ENCODE assay signal across 17 cellular contexts in the genomic region with DNA sequence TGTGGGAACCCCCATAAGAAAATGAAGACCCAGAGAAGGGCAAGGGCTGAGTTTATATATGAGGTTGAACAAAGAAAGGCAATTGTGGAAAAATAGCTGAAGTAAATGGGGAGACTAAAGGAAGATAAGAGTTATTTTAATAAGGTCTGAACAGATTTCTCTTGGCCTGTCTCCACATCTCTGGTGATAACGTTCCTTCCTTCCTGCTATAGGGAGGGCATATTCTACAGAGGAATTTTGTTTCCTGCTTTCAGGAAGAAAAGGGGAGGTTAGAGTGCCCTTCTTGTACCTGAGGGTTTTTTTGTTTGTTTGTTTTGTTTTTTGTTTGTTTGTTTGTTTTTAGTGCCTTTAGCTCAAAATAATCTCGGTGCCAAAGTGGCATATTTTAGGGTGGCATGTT. TPM values are rescaled to one million over a fixed set of nuclear protein-coding genes. Genes with fewer than 3 reads are reported as not detected.
DNase-seq lines count a peak whose midpoint lies in the region; ATAC-seq and TF ChIP-seq lines count a peak whose summit lies in the region.
"Had no signal": no experiment of that assay in that cellular context is flagged by ENCODE, and none has a peak within 500 bp of the region (broad histone marks: within the 10 kb centered on the region; RNA-seq: fewer than 3 reads in every experiment).

No MANE protein-coding gene starts in this region.

- H3K27ac Mint-ChIP-seq in naive thymus-derived CD4-positive, alpha-beta T cell, result no peak overlapping the region
- H3K27ac Mint-ChIP-seq: CD8-positive, alpha-beta memory T cell had no signal

- no peak overlapping the region for H3K4me2 ChIP-seq in DND-41 (ENCODE audit: insufficient read depth, low read length)
- no peak overlapping the region for H3K4me2 ChIP-seq in smooth muscle cell
- H3K4me2 ChIP-seq: BLaER1 had no signal

- H3K27ac ChIP-seq in DND-41 (ENCODE audit: low read length) (peak overlapping the region; percentile 21; the same call in 1 of the 2 replicates), VCaP (peak overlapping the region; percentile 49), smooth muscle cell (ENCODE audit: low read depth) (peak overlapping the region; percentile 39)
- no peak overlapping the region for H3K27ac ChIP-seq in naive thymus-derived CD4-positive, alpha-beta T cell (ENCODE audit: low read depth, low read length)
- H3K27ac ChIP-seq: 22Rv1, BLaER1 had no signal

- ATAC-seq in DND-41 (ENCODE audit: insufficient read depth, low read depth), result no peak
- ATAC-seq in left colon, result peak; percentile 73
- ATAC-seq in naive thymus-derived CD4-positive, alpha-beta T cell, result no peak

- H3K4me1 Mint-ChIP-seq in naive thymus-derived CD4-positive, alpha-beta T cell, result peaks cover 10 to 19% (median 13%) of the 10 kb centered on the region in 7 donors

- H4K20me1 ChIP-seq in DND-41 (ENCODE audit: insufficient read depth, low read length) (no peaks in the 10 kb centered on the region), smooth muscle cell (ENCODE audit: low read depth) (no peaks in the 10 kb centered on the region)
- H4K20me1 ChIP-seq: BLaER1 had no signal

- no peaks in the 10 kb centered on the region for H3F3A ChIP-seq in smooth muscle cell (ENCODE audit: low read depth)

- peaks cover 36 to 54% (median 46%) of the 10 kb centered on the region in 5 donors for H3K27me3 Mint-ChIP-seq in naive thymus-derived CD4-positive, alpha-beta T cell

- no peaks in the 10 kb centered on the region for H3K36me3 Mint-ChIP-seq in naive thymus-derived CD4-positive, alpha-beta T cell
- H3K36me3 Mint-ChIP-seq: CD8-positive, alpha-beta memory T cell had no signal

- H3K4me1 ChIP-seq in DND-41 (ENCODE audit: insufficient read depth, low read length) (peaks cover 44% of the 10 kb centered on the region), smooth muscle cell (ENCODE audit: low read depth) (peaks cover 4% of the 10 kb centered on the region)
- no peaks in the 10 kb centered on the region for H3K4me1 ChIP-seq in naive thymus-derived CD4-positive, alpha-beta T cell (ENCODE audit: control insufficient read depth in 2 of 2, insufficient read depth in 2 of 2, low read length in 2 of 2)

- CTCF ChIA-PET in naive thymus-derived CD4-positive, alpha-beta T cell (lab: Charles Lee), result no interaction called here

- no peak for TF ChIP-seq CTCF in DND-41 (IDR thresholded peaks at IDR 0.05; ENCODE audit: borderline replicate concordance, extremely low read depth, low read length, poor library complexity, severe bottlenecking)
- TF ChIP-seq CTCF in VCaP (conservative IDR thresholded peaks at IDR 0.05), result no peak
- no peak for TF ChIP-seq CTCF in smooth muscle cell (IDR thresholded peaks at IDR 0.05; ENCODE audit: borderline replicate concordance, insufficient read depth, poor library complexity, severe bottlenecking)

- H3K9me3 ChIP-seq in DND-41 (ENCODE audit: insufficient read depth, low read length, severe bottlenecking), result no peaks in the 10 kb centered on the region
- no peaks in the 10 kb centered on the region for H3K9me3 ChIP-seq in smooth muscle cell (replicated peaks; ENCODE audit: low read depth)
- no peaks in the 10 kb centered on the region for H3K9me3 ChIP-seq in naive thymus-derived CD4-positive, alpha-beta T cell (ENCODE audit: control insufficient read depth in 2 of 3, low read length in 3 of 3)
- H3K9me3 ChIP-seq: BLaER1, Caco-2 had no signal

- peaks cover 0 to 2% (median 0%) of the 10 kb centered on the region in 11 donors for H3K9me3 Mint-ChIP-seq in naive thymus-derived CD4-positive, alpha-beta T cell
- H3K9me3 Mint-ChIP-seq: CD8-positive, alpha-beta memory T cell had no signal

- H3K9ac ChIP-seq in DND-41 (ENCODE audit: low read depth, low read length) (no peak overlapping the region), smooth muscle cell (ENCODE audit: low read depth) (no peak overlapping the region)
- H3K9ac ChIP-seq: BLaER1 had no signal

- H3K27me3 ChIP-seq in DND-41 (ENCODE audit: insufficient read depth, low read length, poor library complexity) (no peaks in the 10 kb centered on the region), smooth muscle cell (ENCODE audit: low read depth) (no peaks in the 10 kb centered on the region)
- peaks cover 0 to 4% of the 10 kb centered on the region in 2 donors for H3K27me3 ChIP-seq in naive thymus-derived CD4-positive, alpha-beta T cell (ENCODE audit: control insufficient read depth in 2 of 2, insufficient read depth in 2 of 2, low read length in 2 of 2)
- H3K27me3 ChIP-seq: BLaER1 had no signal

- no peak overlapping the region for H3K4me3 ChIP-seq in DND-41 (ENCODE audit: low read depth in 1 of 2, low read length in 2 of 2)
- no peak overlapping the region for H3K4me3 ChIP-seq in smooth muscle cell
- H3K4me3 ChIP-seq in naive thymus-derived CD4-positive, alpha-beta T cell (ENCODE audit: low read length), result no peak overlapping the region
- H3K4me3 ChIP-seq: BLaER1 had no signal

- 70% methylated on average over 2 of the region's 2 CpGs for WGBS in smooth muscle cell (ENCODE audit: low lambda C conversion rate)

- no peaks in the 10 kb centered on the region for H3K36me3 ChIP-seq in DND-41 (ENCODE audit: insufficient read depth, low read length)
- H3K36me3 ChIP-seq in smooth muscle cell (ENCODE audit: low read depth), result no peaks in the 10 kb centered on the region
- H3K36me3 ChIP-seq in naive thymus-derived CD4-positive, alpha-beta T cell (ENCODE audit: control insufficient read depth in 2 of 3, insufficient read depth in 3 of 3, low read length in 3 of 3), result no peaks in the 10 kb centered on the region
- H3K36me3 ChIP-seq: BLaER1 had no signal

- DNase-seq in DND-41 (no peak), left colon (no peak), smooth muscle cell (lab: John Stamatoyannopoulos, UW; ENCODE audit: unreplicated experiment) (no peak), iPS-NIHi11 (ENCODE audit: low spot score) (no peak), NCI-H2227 (lab: John Stamatoyannopoulos, UW; ENCODE audit: unreplicated experiment) (no peak)
- DNase-seq in effector CD4-positive, alpha-beta T cell, result no peak
- DNase-seq in naive thymus-derived CD4-positive, alpha-beta T cell, result no peak
- DNase-seq: AML-193; Caco-2; CD8-positive, alpha-beta memory T cell; GF-D8; HCEC 1CT had no signal

- H2AFZ ChIP-seq in DND-41 (ENCODE audit: low read depth, low read length) (no peak overlapping the region), smooth muscle cell (ENCODE audit: low read depth) (no peak overlapping the region)

- no peaks in the 10 kb centered on the region for H3K79me2 ChIP-seq in DND-41 (ENCODE audit: insufficient read depth, low read length)
- H3K79me2 ChIP-seq in smooth muscle cell (ENCODE audit: low read depth), result no peaks in the 10 kb centered on the region

- no peak overlapping the region for H3K4me3 Mint-ChIP-seq in naive thymus-derived CD4-positive, alpha-beta T cell
- H3K4me3 Mint-ChIP-seq: CD8-positive, alpha-beta memory T cell had no signal

- POLR2A ChIA-PET in naive thymus-derived CD4-positive, alpha-beta T cell (lab: Charles Lee), result no interaction called here

- intact Hi-C loops in left colon (cut with DNase I, micrococcal nuclease), result loop anchor here in 1 of 2 donors (10.0 kb wide), 1 partner anchor 92 kb away; no protein-coding TSS in a partner anchor
- intact Hi-C loops in naive thymus-derived CD4-positive, alpha-beta T cell (cut with micrococcal nuclease), result no loop called here

RNA-seq across cellular contexts. Expression of gene MOGAT1, which starts 31.6 kb away (rescaled TPM):
- under 1 TPM in 1 of 2 donors, not detected in 1; 0.25 TPM for total RNA-seq in left colon
- total RNA-seq in smooth muscle cell, result not detected in 2 replicates
- 0.25 TPM in 1 of 2 replicates, not detected in the other for polyA plus RNA-seq in smooth muscle cell
- total RNA-seq in naive thymus-derived CD4-positive, alpha-beta T cell, result not detected
- not detected for polyA plus RNA-seq in naive thymus-derived CD4-positive, alpha-beta T cell
- total RNA-seq: Caco-2; CD8-positive, alpha-beta memory T cell; H4; HT-29 had no signal
- polyA plus RNA-seq: CD8-positive, alpha-beta memory T cell had no signal

RNA-seq across cellular contexts. Expression of gene FARSB, which starts 47.2 kb away (rescaled TPM):
- total RNA-seq in left colon (10 to 100 TPM; 19.2 to 27.3 TPM), smooth muscle cell (20.3 and 25.7 TPM in 2 replicates)
- polyA plus RNA-seq in smooth muscle cell, result 27.0 and 32.4 TPM in 2 replicates
- 10 to 100 TPM; 10.5 to 23.3 (median 13.8) TPM for total RNA-seq in naive thymus-derived CD4-positive, alpha-beta T cell
- polyA plus RNA-seq in naive thymus-derived CD4-positive, alpha-beta T cell, result 10 to 100 TPM; 27.6 to 31.8 TPM
